In the genomic region with DNA sequence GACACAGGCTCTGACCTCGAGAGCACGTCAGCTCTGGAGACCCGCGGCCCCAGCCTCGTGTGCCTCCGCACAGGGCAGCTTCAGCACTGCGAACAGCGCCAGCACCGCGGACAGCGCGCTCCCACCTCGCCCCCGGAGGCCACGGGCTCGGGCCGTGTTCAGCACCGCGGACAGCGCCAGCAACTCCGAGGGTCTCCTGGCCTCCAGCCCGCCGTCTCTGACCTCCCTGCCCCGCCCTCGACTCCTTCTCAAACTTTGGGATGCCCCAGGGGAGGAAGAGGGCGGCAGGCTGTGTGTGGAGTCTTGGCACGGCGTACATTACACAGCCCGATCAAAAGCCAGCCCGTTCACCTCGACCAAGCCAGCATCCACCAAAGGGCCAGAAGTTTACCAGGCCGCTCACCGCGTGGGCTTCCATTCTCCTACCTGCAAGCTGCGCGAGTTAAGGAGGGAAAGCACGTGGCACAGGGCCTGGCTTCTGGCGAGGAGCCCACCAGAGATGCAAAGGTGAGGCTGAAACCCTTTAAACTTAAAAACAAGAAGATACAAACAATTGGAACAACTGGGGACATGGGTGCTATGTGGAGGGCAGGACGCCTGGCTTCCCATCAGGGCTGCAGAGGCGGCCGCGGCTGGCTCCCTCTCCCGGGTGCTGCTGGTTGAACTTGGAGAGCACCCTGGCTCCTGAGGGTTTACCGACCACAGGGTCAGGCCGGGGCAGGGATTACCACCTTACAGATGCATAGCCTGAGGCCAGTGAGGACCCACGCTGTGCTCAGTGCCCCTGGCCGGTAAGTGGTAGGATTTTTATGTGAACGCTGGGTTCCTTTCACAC, we compare ENCODE assay signal across 9 cellular contexts. TPM values are rescaled to one million over a fixed set of nuclear protein-coding genes. Genes with fewer than 3 reads are reported as not detected.
DNase-seq lines count a peak whose midpoint lies in the region; ATAC-seq, FAIRE-seq and TF ChIP-seq lines count a peak whose summit lies in the region.
"Had no signal": no experiment of that assay in that cellular context is flagged by ENCODE, and none has a peak within 500 bp of the region (broad histone marks: within the 10 kb centered on the region; RNA-seq: fewer than 3 reads in every experiment).

No MANE protein-coding gene starts in this region.

- H3K4me3 ChIP-seq in fibroblast of the aortic adventitia (ENCODE audit: low read depth, low read length) = no peak overlapping the region
- no peak overlapping the region for H3K4me3 ChIP-seq in pancreas
- H3K4me3 ChIP-seq: suprapubic skin had no signal

- peak; percentile 48 to 95 (median 78) for ATAC-seq in pancreas

- TF ChIP-seq CTCF in fibroblast of the aortic adventitia (IDR thresholded peaks at IDR 0.05; ENCODE audit: insufficient read depth, low read length) (no peak), pancreas (IDR thresholded peaks at IDR 0.05) (no peak), GM10248 (IDR thresholded peaks at IDR 0.05; ENCODE audit: control extremely low read depth, extremely low read depth, low read depth, missing control alignments) (no peak)

- no peaks in the 10 kb centered on the region for H3K36me3 ChIP-seq in pancreas
- H3K36me3 ChIP-seq: suprapubic skin had no signal

- no peaks in the 10 kb centered on the region for H3K9me3 ChIP-seq in pancreas
- H3K9me3 ChIP-seq: suprapubic skin had no signal

- intact Hi-C loops in pancreas (cut with DNase I) = no loop called here

- WGBS in pancreas, 2 donors = 17 to 21% methylated on average over 48 of the region's 48 CpGs

- no peaks in the 10 kb centered on the region for H3K4me1 ChIP-seq in pancreas

- no peak overlapping the region for H3K27ac ChIP-seq in pancreas
- H3K27ac ChIP-seq: suprapubic skin had no signal

- DNase-seq in activated CD4-positive, CD25-positive, alpha-beta regulatory T cell treated with anti-CD3 and anti-CD28 coated beads, Interleukin-2, amount 50 U/mL, for 72 hours = peak; percentile 35
- DNase-seq in activated CD4-positive, CD25-positive, alpha-beta regulatory T cell (lab: John Stamatoyannopoulos, UW) = no peak
- peak; percentile 45 for DNase-seq in activated CD4-positive, alpha-beta T cell treated with anti-CD3 and anti-CD28 coated beads, Interleukin-2, amount 50 U/mL, for 1 hour
- peak; percentile 14 for DNase-seq in fibroblast of the aortic adventitia (ENCODE audit: low read depth)
- peak in 2 of 6 donors; percentile 27 to 73 for DNase-seq in pancreas
- DNase-seq in GM10248 (ENCODE audit: extremely low spot score) = no peak
- no peak for DNase-seq in NCI-H446 treated with DMSO at 0.1 percent for 48 hours (lab: John Stamatoyannopoulos, UW)
- no peak for DNase-seq in NCI-H2227 (lab: John Stamatoyannopoulos, UW; ENCODE audit: unreplicated experiment)

- peaks cover 0 to 53% (median 5%) of the 10 kb centered on the region in 4 donors for H3K27me3 ChIP-seq in pancreas

- POLR2A ChIA-PET in GM10248 (lab: Yijun Ruan, JAX) = no interaction called here

- CTCF ChIA-PET in GM10248 (lab: Yijun Ruan, JAX) = no interaction called here

- FAIRE-seq in pancreas (lab: Jason Lieb, UNC) = no peak

RNA-seq across cellular contexts. Expression of a gene that starts 4.5 kb away (rescaled TPM):
- total RNA-seq in fibroblast of the aortic adventitia (ENCODE audit: low replicate concordance) = not detected in 2 replicates
- total RNA-seq in pancreas = not detected
- not detected for polyA plus RNA-seq in pancreas
- total RNA-seq: suprapubic skin had no signal

Comparison
In these comparisons a context has a peak if more than half of its experiments do, and no peak if none do; other contexts are left out.
1. DNase-seq: peak in activated CD4-positive, CD25-positive, alpha-beta regulatory T cell treated with anti-CD3 and anti-CD28 coated beads, Interleukin-2, amount 50 U/mL, for 72 hours (single experiment), activated CD4-positive, alpha-beta T cell treated with anti-CD3 and anti-CD28 coated beads, Interleukin-2, amount 50 U/mL, for 1 hour (single experiment) and fibroblast of the aortic adventitia (single experiment); none in activated CD4-positive, CD25-positive, alpha-beta regulatory T cell (0 of 4), GM10248 (single experiment), NCI-H446 treated with DMSO at 0.1 percent for 48 hours (single experiment) and NCI-H2227 (single experiment).